ENCODE assay signal across 9 cellular contexts in the genomic region with DNA sequence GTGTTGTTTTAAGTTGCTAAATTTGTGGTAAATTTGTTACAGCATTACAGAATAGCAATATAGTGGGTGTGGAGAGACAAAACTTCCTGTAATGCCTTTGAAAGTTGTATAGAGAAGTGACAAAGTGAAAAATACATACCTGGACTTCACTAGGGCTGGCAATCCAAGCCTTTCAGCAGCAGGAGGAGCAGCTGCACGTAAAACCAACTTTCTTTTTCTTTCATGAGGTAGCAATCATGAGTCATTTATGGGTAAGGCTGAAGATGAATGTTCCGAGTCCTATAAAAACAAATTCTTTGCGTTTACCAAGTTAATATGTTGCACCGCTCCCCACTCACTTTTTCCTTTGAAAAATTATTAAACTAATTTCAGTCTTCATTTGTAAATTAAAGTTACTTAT.
A peak's percentile ranks its signal among the peaks of the same experiment; 100 is the strongest.
DNase-seq lines count a peak whose midpoint lies in the region; ATAC-seq, FAIRE-seq and TF ChIP-seq lines count a peak whose summit lies in the region.
"Had no signal": no experiment of that assay in that cellular context is flagged by ENCODE, and none has a peak within 500 bp of the region (broad histone marks: within the 10 kb centered on the region; RNA-seq: fewer than 3 reads in every experiment).

No MANE protein-coding gene starts in this region.

- peaks cover 3% of the 10 kb centered on the region for H3K4me1 ChIP-seq in KMS-11 (ENCODE audit: low read depth, poor library complexity, severe bottlenecking)
- no peaks in the 10 kb centered on the region for H3K4me1 ChIP-seq in adrenal gland (replicated peaks in 1 of 2)
- H3K4me1 ChIP-seq in neuronal stem cell (ENCODE audit: control insufficient read depth in 2 of 2, insufficient read depth in 1 of 2, low read depth in 1 of 2, low read length in 2 of 2): peaks cover 0 to 2% of the 10 kb centered on the region in 2 donors
- no peaks in the 10 kb centered on the region for H3K4me1 ChIP-seq in heart left ventricle

- WGBS in adrenal gland, 4 donors: 25 to 32% (median 27%) methylated on average over 4 of the region's 4 CpGs
- no CpG with 5 or more reads among the region's 4 CpGs for WGBS in neuronal stem cell (ENCODE audit: extremely low coverage in 2 of 2, insufficient read length in 2 of 2, insufficient replicate concordance in 1 of 2), 2 donors
- WGBS in heart left ventricle, 4 donors: 61 to 66% (median 63%) methylated on average over 4 of the region's 4 CpGs

- H2BK120ac ChIP-seq in neuronal stem cell (ENCODE audit: low read depth, low read length): no peak overlapping the region

- peak; percentile 40 for TF ChIP-seq CTCF in KMS-11 (conservative IDR thresholded peaks at IDR 0.05; ENCODE audit: low read depth, low read length)
- peak; percentile 6 to 48 (median 24) for TF ChIP-seq CTCF in adrenal gland (IDR thresholded peaks at IDR 0.05)
- TF ChIP-seq CTCF in heart left ventricle (IDR thresholded peaks at IDR 0.05): no peak

- H3K4me3 ChIP-seq in KMS-11 (IDR thresholded peaks at IDR 0.05; ENCODE audit: insufficient read depth, low read depth, low read length) (no peak overlapping the region), adrenal gland (no peak overlapping the region), neuronal stem cell (ENCODE audit: low read length in 2 of 2) (no peak overlapping the region), heart left ventricle (no peak overlapping the region)

- no peak overlapping the region for H3K18ac ChIP-seq in neuronal stem cell (ENCODE audit: low read length)

- H3K27ac ChIP-seq in KMS-11 (no peak overlapping the region), adrenal gland (no peak overlapping the region), neuronal stem cell (replicated peaks; ENCODE audit: low read length) (no peak overlapping the region), heart left ventricle (no peak overlapping the region)

- H4K91ac ChIP-seq in neuronal stem cell (ENCODE audit: low read depth, low read length, poor library complexity): no peak overlapping the region

- no peak for ATAC-seq in GM18873 (IDR thresholded peaks at IDR 0.05; ENCODE audit: low FRiP score, unreplicated experiment)
- no peak for ATAC-seq in heart left ventricle

- H3K9ac ChIP-seq in KMS-11 (no peak overlapping the region), neuronal stem cell (ENCODE audit: low read depth, low read length, poor library complexity) (no peak overlapping the region)

- FAIRE-seq in GM19239 (lab: Jason Lieb, UNC): no peak

- H4K8ac ChIP-seq in neuronal stem cell (ENCODE audit: low read depth, low read length): no peak overlapping the region

- H3K27me3 ChIP-seq in KMS-11 (ENCODE audit: insufficient read depth, low read depth): no peaks in the 10 kb centered on the region
- no peaks in the 10 kb centered on the region for H3K27me3 ChIP-seq in adrenal gland
- H3K27me3 ChIP-seq in neuronal stem cell (ENCODE audit: control insufficient read depth in 3 of 3, insufficient read depth in 3 of 3, low read depth in 1 of 3, low read length in 3 of 3): no peaks in the 10 kb centered on the region
- H3K27me3 ChIP-seq in heart left ventricle: no peaks in the 10 kb centered on the region

- no peaks in the 10 kb centered on the region for H3K79me1 ChIP-seq in neuronal stem cell (ENCODE audit: low read depth, low read length)

- H2BK15ac ChIP-seq in neuronal stem cell (ENCODE audit: low read length): no peak overlapping the region

- intact Hi-C loops in adrenal gland (cut with DNase I): no loop called here
- intact Hi-C loops in heart left ventricle (cut with DNase I): no loop called here

- H2BK12ac ChIP-seq in neuronal stem cell (ENCODE audit: low read length): no peak overlapping the region

- DNase-seq in SIG-M5 treated with dmso at 0.1 percent for 504 hours (lab: John Stamatoyannopoulos, UW; ENCODE audit: unreplicated experiment): peak; percentile 15
- no peak for DNase-seq in SIG-M5 (lab: John Stamatoyannopoulos, UW)
- DNase-seq in adrenal gland: peak in 1 of 7 donors; percentile 57
- peak; percentile 3 for DNase-seq in neuronal stem cell (ENCODE audit: low spot score)
- no peak for DNase-seq in GM19239 (ENCODE audit: insufficient read length, low spot score)
- no peak for DNase-seq in heart left ventricle
- DNase-seq: activated naive CD8-positive, alpha-beta T cell treated with anti-CD3 and anti-CD28 coated beads, Interleukin-2, amount 10 ng/mL, durations not matched to agents 7 days and 5 days had no signal

- no peak overlapping the region for H2AK5ac ChIP-seq in neuronal stem cell (ENCODE audit: low read depth, low read length)

- H3K4me2 ChIP-seq in KMS-11 (peak overlapping the region; percentile 43), neuronal stem cell (ENCODE audit: insufficient read depth, low read length, poor library complexity, severe bottlenecking) (no peak overlapping the region)

- H3K36me3 ChIP-seq in KMS-11 (ENCODE audit: insufficient read depth) (no peaks in the 10 kb centered on the region), adrenal gland (replicated peaks in 1 of 2) (no peaks in the 10 kb centered on the region), neuronal stem cell (replicated peaks in 1 of 2; ENCODE audit: control insufficient read depth in 2 of 2, insufficient read depth in 2 of 2, low read length in 2 of 2) (no peaks in the 10 kb centered on the region), heart left ventricle (no peaks in the 10 kb centered on the region)

- no peak for TF ChIP-seq POLR2A in adrenal gland (IDR thresholded peaks at IDR 0.05)
- TF ChIP-seq POLR2A in heart left ventricle (IDR thresholded peaks at IDR 0.05): no peak

- no peak overlapping the region for H3K23ac ChIP-seq in neuronal stem cell (ENCODE audit: low read depth, low read length, poor library complexity)

- no peak overlapping the region for H2BK5ac ChIP-seq in neuronal stem cell (ENCODE audit: low read length)

- no peak overlapping the region for H3K14ac ChIP-seq in neuronal stem cell (ENCODE audit: low read length)

- H3K79me2 ChIP-seq in KMS-11 (ENCODE audit: insufficient read depth, low read depth): no peaks in the 10 kb centered on the region

- H3K9me3 ChIP-seq in adrenal gland (replicated peaks in 1 of 3) (no peaks in the 10 kb centered on the region), neuronal stem cell (replicated peaks in 1 of 2; ENCODE audit: control insufficient read depth in 2 of 2, insufficient read depth in 1 of 2, low read depth in 1 of 2, low read length in 2 of 2) (no peaks in the 10 kb centered on the region), heart left ventricle (no peaks in the 10 kb centered on the region)

- no peak overlapping the region for H3K4ac ChIP-seq in neuronal stem cell (ENCODE audit: low read length)

- H2AFZ ChIP-seq in KMS-11 (ENCODE audit: low read depth) (peak overlapping the region; percentile 37), neuronal stem cell (ENCODE audit: low read length) (no peak overlapping the region)

- H4K20me1 ChIP-seq in KMS-11 (ENCODE audit: insufficient read depth): no peaks in the 10 kb centered on the region

Comparison
In these comparisons a context has a peak if more than half of its experiments do, and no peak if none do; other contexts are left out.
1. DNase-seq: peak in SIG-M5 treated with dmso at 0.1 percent for 504 hours (single experiment) and neuronal stem cell (single experiment); none in SIG-M5 (single experiment), GM19239 (single experiment) and heart left ventricle (0 of 5).
2. CTCF ChIP-seq: peak in KMS-11 (single experiment) and adrenal gland (6 of 6); none in heart left ventricle (0 of 12).